8 cellular contexts compared by ENCODE assay signal in the genomic region with DNA sequence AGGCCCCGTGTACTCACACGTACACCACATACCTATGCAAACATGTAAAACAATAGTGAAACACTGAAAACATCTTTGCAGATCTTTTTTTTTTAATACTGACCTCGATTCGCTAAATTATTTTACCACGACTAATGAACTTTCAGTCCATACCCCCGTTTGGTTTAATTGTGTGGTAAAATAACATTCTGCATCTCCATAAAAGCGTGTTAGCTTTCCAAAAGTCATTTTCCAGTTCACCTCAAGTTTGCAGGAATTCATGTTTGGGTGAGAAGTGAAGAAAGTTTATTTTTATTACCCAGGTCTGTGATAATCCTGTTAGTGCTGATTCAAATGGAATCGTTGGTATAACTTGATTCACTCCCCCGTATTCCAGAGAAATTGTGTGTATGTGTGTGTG. TPM values are rescaled to one million over a fixed set of nuclear protein-coding genes. Genes with fewer than 3 reads are reported as not detected.
A peak's percentile ranks its signal among the peaks of the same experiment; 100 is the strongest.
DNase-seq lines count a peak whose midpoint lies in the region; ATAC-seq, FAIRE-seq and TF ChIP-seq lines count a peak whose summit lies in the region.

No MANE protein-coding gene starts in this region.

- no peak for DNase-seq in activated CD4-positive, alpha-beta T cell treated with anti-CD3 and anti-CD28 coated beads for 36 hours
- no peak for DNase-seq in activated CD4-positive, alpha-beta T cell treated with anti-CD3 and anti-CD28 coated beads, Interleukin-2, amount 50 U/mL, for 48 hours
- DNase-seq in astrocyte of the cerebellum (ENCODE audit: low read depth) = no peak
- no peak for DNase-seq in testis
- no peak for DNase-seq in HTR-8/SVneo (ENCODE audit: insufficient read length, low spot score)
- DNase-seq in foreskin melanocyte = no peak
- DNase-seq in GM19238 (ENCODE audit: insufficient read length, low spot score) = no peak

- H3K36me3 ChIP-seq in testis (ENCODE audit: low read depth, missing control alignments) = no peaks in the 10 kb centered on the region

- peaks cover 9% of the 10 kb centered on the region for H3K36me3 Mint-ChIP-seq in activated CD4-positive, alpha-beta T cell treated with anti-CD3 and anti-CD28 coated beads for 36 hours (ENCODE audit: low read depth)

- no peak for FAIRE-seq in HTR-8/SVneo (lab: Jason Lieb, UNC)

- peaks cover 8% of the 10 kb centered on the region for H3K4me1 ChIP-seq in testis

- ATAC-seq in activated CD4-positive, alpha-beta T cell treated with anti-CD3 and anti-CD28 coated beads for 36 hours = no peak

- H3K4me1 Mint-ChIP-seq in activated CD4-positive, alpha-beta T cell treated with anti-CD3 and anti-CD28 coated beads for 36 hours = peaks cover 37% of the 10 kb centered on the region

- peak overlapping the region; percentile 88 for H3K4me3 Mint-ChIP-seq in activated CD4-positive, alpha-beta T cell treated with anti-CD3 and anti-CD28 coated beads for 36 hours

- 0% methylated on average over 9 of the region's 9 CpGs for WGBS in testis, 2 donors

- no peaks in the 10 kb centered on the region for H3K27me3 Mint-ChIP-seq in activated CD4-positive, alpha-beta T cell treated with anti-CD3 and anti-CD28 coated beads for 36 hours

- peak overlapping the region; percentile 89 for H3K4me3 ChIP-seq in astrocyte of the cerebellum (ENCODE audit: low read depth, low read length)
- peak overlapping the region; percentile 80 to 95 for H3K4me3 ChIP-seq in testis

- peak overlapping the region; percentile 90 for H3K27ac Mint-ChIP-seq in activated CD4-positive, alpha-beta T cell treated with anti-CD3 and anti-CD28 coated beads for 36 hours

- in situ Hi-C loops in astrocyte of the cerebellum (cut with HindIII; ENCODE audit: low sequenced_read_pairs) = no loop called here

- TF ChIP-seq CTCF in astrocyte of the cerebellum (IDR thresholded peaks at IDR 0.05; ENCODE audit: low read depth, low read length, missing control alignments) (no peak), testis (IDR thresholded peaks at IDR 0.05) (no peak)

- no peaks in the 10 kb centered on the region for H3K9me3 ChIP-seq in testis

- intact Hi-C loops in activated CD4-positive, alpha-beta T cell treated with anti-CD3 and anti-CD28 coated beads for 36 hours (cut with DNase I, micrococcal nuclease) = loop anchor here (1.0 to 10.0 kb wide), 10 partner anchors 36 to 1629 kb away; a partner anchor contains a TSS
- intact Hi-C loops in testis (cut with DNase I; ENCODE audit: low total_unique reads) = no loop called here

- H3K27ac ChIP-seq in layer of hippocampus (ENCODE audit: low read depth, low read length) (peak overlapping the region; percentile 81), testis (peak overlapping the region; percentile 85 to 88)

- POLR2A ChIA-PET in activated CD4-positive, alpha-beta T cell treated with anti-CD3 and anti-CD28 coated beads for 36 hours (lab: Charles Lee) = interaction anchor here (0.6 to 1.6 kb wide), 4 partner anchors 9 to 176 kb away, joined by 3 to 10 read pairs (median 4); a partner anchor contains a TSS

- H3K27me3 ChIP-seq in layer of hippocampus (ENCODE audit: control insufficient read depth, insufficient read depth, low read length) (no peaks in the 10 kb centered on the region), testis (no peaks in the 10 kb centered on the region)

- TF ChIP-seq POLR2A in testis (IDR thresholded peaks at IDR 0.05) = no peak

- H3K9me3 Mint-ChIP-seq in activated CD4-positive, alpha-beta T cell treated with anti-CD3 and anti-CD28 coated beads for 36 hours (ENCODE audit: low read depth) = no peaks in the 10 kb centered on the region

- CTCF ChIA-PET in activated CD4-positive, alpha-beta T cell treated with anti-CD3 and anti-CD28 coated beads for 36 hours (lab: Charles Lee) = interaction anchor here (0.6 to 1.1 kb wide), 2 partner anchors 68 to 91 kb away, joined by 3 to 4 read pairs; a partner anchor contains a TSS

RNA-seq across cellular contexts. Expression of a gene that starts 0.7 kb away (rescaled TPM):
- 1 to 10 TPM; 4.6 to 5.3 TPM for total RNA-seq in activated CD4-positive, alpha-beta T cell treated with anti-CD3 and anti-CD28 coated beads for 36 hours
- total RNA-seq in testis = 1 to 10 TPM; 5.8 to 6.8 TPM
- 2.4 TPM for polyA plus RNA-seq in testis (ENCODE audit: insufficient read depth, low read depth, low replicate concordance)

RNA-seq across cellular contexts. Expression of a gene that starts 0.8 kb away (rescaled TPM):
- 10 to 100 TPM; 74.6 to 75.8 TPM for total RNA-seq in activated CD4-positive, alpha-beta T cell treated with anti-CD3 and anti-CD28 coated beads for 36 hours
- total RNA-seq in testis = 10 to 100 TPM; 45.8 to 50.6 TPM
- polyA plus RNA-seq in testis (ENCODE audit: insufficient read depth, low read depth, low replicate concordance) = 10.3 TPM
